ENCODE assay signal across 13 cellular contexts in genomic region chr6:104788400-104788799, GRCh38.
DNase-seq lines count a peak whose midpoint lies in the region; ATAC-seq and TF ChIP-seq lines count a peak whose summit lies in the region.
"Had no signal": no experiment of that assay in that cellular context is flagged by ENCODE, and none has a peak within 500 bp of the region (broad histone marks: within the 10 kb centered on the region; RNA-seq: fewer than 3 reads in every experiment).

No MANE protein-coding gene starts in this region.

- no peaks in the 10 kb centered on the region for H3K27me3 ChIP-seq in KMS-11 (ENCODE audit: insufficient read depth, low read depth)
- no peaks in the 10 kb centered on the region for H3K27me3 ChIP-seq in PC-9 (ENCODE audit: insufficient read depth, low read depth)
- H3K27me3 ChIP-seq: ascending aorta, tibial artery had no signal

- H2AFZ ChIP-seq in KMS-11 (ENCODE audit: low read depth) (no peak overlapping the region), PC-9 (no peak overlapping the region)

- H3F3A ChIP-seq in PC-9 (ENCODE audit: insufficient read depth, low read depth), result no peaks in the 10 kb centered on the region

- H3K4me1 ChIP-seq in KMS-11 (ENCODE audit: low read depth, poor library complexity, severe bottlenecking) (peaks cover 32% of the 10 kb centered on the region), PC-9 (replicated peaks; ENCODE audit: insufficient read depth) (peaks cover 15% of the 10 kb centered on the region)
- H3K4me1 ChIP-seq: ascending aorta, Caco-2 had no signal

- TF ChIP-seq CTCF in KMS-11 (conservative IDR thresholded peaks at IDR 0.05; ENCODE audit: low read depth, low read length), result no peak
- TF ChIP-seq CTCF in natural killer cell (IDR thresholded peaks at IDR 0.05), result no peak
- no peak for TF ChIP-seq CTCF in PC-9 (conservative IDR thresholded peaks at IDR 0.05)

- peak; percentile 31 for ATAC-seq in activated T-helper 17 cell treated with anti-CD3 and anti-CD28 coated beads, Interleukin-2, amount 50 U/mL, for 72 hours (replicated peaks)
- peak in 2 of 3 donors; percentile 49 to 68 for ATAC-seq in natural killer cell
- no peak for ATAC-seq in GM18498 (IDR thresholded peaks at IDR 0.05; ENCODE audit: unreplicated experiment)

- no peaks in the 10 kb centered on the region for H3K9me3 ChIP-seq in PC-9 (ENCODE audit: insufficient read depth, low read depth)
- H3K9me3 ChIP-seq: ascending aorta, Caco-2, tibial artery had no signal

- intact Hi-C loops in natural killer cell (cut with micrococcal nuclease), result no loop called here
- intact Hi-C loops in PC-9 (cut with micrococcal nuclease; ENCODE audit: unreplicated experiment), result no loop called here

- peaks cover 46% of the 10 kb centered on the region for H3K36me3 Mint-ChIP-seq in activated T-helper 17 cell treated with anti-CD3 and anti-CD28 coated beads, Interleukin-2, amount 50 U/mL, for 72 hours (ENCODE audit: low read depth)
- peaks cover 1% of the 10 kb centered on the region for H3K36me3 Mint-ChIP-seq in natural killer cell

- H3K36me3 ChIP-seq in KMS-11 (ENCODE audit: insufficient read depth) (no peaks in the 10 kb centered on the region), PC-9 (ENCODE audit: low read depth) (peaks cover 8% of the 10 kb centered on the region; the same call in 1 of the 2 replicates)

- H3K27ac Mint-ChIP-seq in activated T-helper 17 cell treated with anti-CD3 and anti-CD28 coated beads, Interleukin-2, amount 50 U/mL, for 72 hours, result peak overlapping the region; percentile 95
- H3K27ac Mint-ChIP-seq in natural killer cell, result peak overlapping the region; percentile 29 to 67
- H3K27ac Mint-ChIP-seq: memory B cell had no signal

- H3K9me2 ChIP-seq in PC-9 (ENCODE audit: insufficient read depth), result no peaks in the 10 kb centered on the region

- peak; percentile 42 for DNase-seq in SIG-M5 treated with dmso at 0.1 percent for 504 hours (lab: John Stamatoyannopoulos, UW; ENCODE audit: unreplicated experiment)
- DNase-seq in SIG-M5 (lab: John Stamatoyannopoulos, UW), result no peak
- DNase-seq in natural killer cell, result no peak
- no peak for DNase-seq in PC-9
- no peak for DNase-seq in SW480 (ENCODE audit: low spot score)
- DNase-seq: Caco-2, T1000, tibial artery had no signal

- H3K4me3 Mint-ChIP-seq in activated T-helper 17 cell treated with anti-CD3 and anti-CD28 coated beads, Interleukin-2, amount 50 U/mL, for 72 hours, result peak overlapping the region; percentile 69
- no peak overlapping the region for H3K4me3 Mint-ChIP-seq in natural killer cell
- H3K4me3 Mint-ChIP-seq: memory B cell had no signal

- no peak overlapping the region for H3K9ac ChIP-seq in KMS-11

- POLR2A ChIA-PET in PC-9 (lab: Charles Lee; ENCODE audit: unreplicated experiment), result no interaction called here

- H3K4me1 Mint-ChIP-seq in activated T-helper 17 cell treated with anti-CD3 and anti-CD28 coated beads, Interleukin-2, amount 50 U/mL, for 72 hours, result peaks cover 16% of the 10 kb centered on the region
- peaks cover 19 to 21% of the 10 kb centered on the region in 2 donors for H3K4me1 Mint-ChIP-seq in natural killer cell

- H3K27ac ChIP-seq in KMS-11 (peak overlapping the region; percentile 32; the same call in 1 of the 2 replicates), PC-9 (no peak overlapping the region)
- H3K27ac ChIP-seq: ascending aorta, tibial artery had no signal

- no peaks in the 10 kb centered on the region for H3K79me2 ChIP-seq in KMS-11 (ENCODE audit: insufficient read depth, low read depth)
- H3K79me2 ChIP-seq in PC-9 (ENCODE audit: low read depth), result no peaks in the 10 kb centered on the region

- no TSS peak for BruUV-seq in PC-9 (replicated peaks; lab: Mats Ljungman, UMichigan)

- H3K4me2 ChIP-seq in KMS-11 (peak overlapping the region; percentile 33), PC-9 (no peak overlapping the region)

- H3K4me3 ChIP-seq in KMS-11 (IDR thresholded peaks at IDR 0.05; ENCODE audit: insufficient read depth, low read depth, low read length) (no peak overlapping the region), PC-9 (no peak overlapping the region)
- H3K4me3 ChIP-seq: ascending aorta, tibial artery had no signal

- H4K20me1 ChIP-seq in KMS-11 (ENCODE audit: insufficient read depth) (no peaks in the 10 kb centered on the region), PC-9 (ENCODE audit: insufficient read depth) (no peaks in the 10 kb centered on the region)

- H3K27me3 Mint-ChIP-seq in activated T-helper 17 cell treated with anti-CD3 and anti-CD28 coated beads, Interleukin-2, amount 50 U/mL, for 72 hours, result no peaks in the 10 kb centered on the region
- no peaks in the 10 kb centered on the region for H3K27me3 Mint-ChIP-seq in natural killer cell (ENCODE audit: low read depth in 2 of 2)
- H3K27me3 Mint-ChIP-seq: memory B cell had no signal

- CTCF ChIA-PET in PC-9 (lab: Charles Lee), result no interaction called here

- H3K9me3 Mint-ChIP-seq in activated T-helper 17 cell treated with anti-CD3 and anti-CD28 coated beads, Interleukin-2, amount 50 U/mL, for 72 hours, result no peaks in the 10 kb centered on the region
- H3K9me3 Mint-ChIP-seq in natural killer cell, result no peaks in the 10 kb centered on the region
- H3K9me3 Mint-ChIP-seq: memory B cell had no signal
